In genomic region chr3:106913111-106913698, GRCh38 we compare ENCODE assay signal across 16 cellular contexts.
A peak's percentile ranks its signal among the peaks of the same experiment; 100 is the strongest.
DNase-seq lines count a peak whose midpoint lies in the region; TF ChIP-seq lines count a peak whose summit lies in the region.
"Had no signal": no experiment of that assay in that cellular context is flagged by ENCODE, and none has a peak within 500 bp of the region (broad histone marks: within the 10 kb centered on the region; RNA-seq: fewer than 3 reads in every experiment).

No MANE protein-coding gene starts in this region.

- no peaks in the 10 kb centered on the region for H3K36me3 ChIP-seq in HEK293 (ENCODE audit: control insufficient read depth in 2 of 2, insufficient read depth in 1 of 2, low read length in 2 of 2)
- H3K36me3 ChIP-seq: esophagus muscularis mucosa, prostate gland, tibial artery had no signal

- no peaks in the 10 kb centered on the region for H3K9me3 ChIP-seq in HEK293 (ENCODE audit: control insufficient read depth, insufficient read depth, low read depth, low read length)
- H3K9me3 ChIP-seq: esophagus muscularis mucosa, prostate gland, tibial artery had no signal

- H3K4me3 ChIP-seq in HEK293 (ENCODE audit: low read depth, low read length) (no peak overlapping the region), choroid plexus epithelial cell (ENCODE audit: low read depth, low read length) (no peak overlapping the region), skeletal muscle cell (ENCODE audit: low read depth, low read length) (no peak overlapping the region)
- H3K4me3 ChIP-seq: esophagus muscularis mucosa, prostate gland, tibial artery had no signal

- TF ChIP-seq CTCF in HEK293 (tag by site-specific recombination; IDR thresholded peaks at IDR 0.05) (no peak), choroid plexus epithelial cell (conservative IDR thresholded peaks at IDR 0.05; ENCODE audit: low read depth, low read length) (no peak)

- no peak overlapping the region for H3K27ac ChIP-seq in HEK293 (ENCODE audit: extremely low read depth, low read depth, low read length)
- H3K27ac ChIP-seq: esophagus muscularis mucosa, prostate gland, tibial artery had no signal

- DNase-seq in choroid plexus epithelial cell (ENCODE audit: low read depth), result peak; percentile 54
- peak; percentile 33 for DNase-seq in iPS-NIHi11 (ENCODE audit: low spot score)
- DNase-seq in skeletal muscle cell (ENCODE audit: low read depth), result peak; percentile 12
- DNase-seq in NCI-H526 treated with DMSO at 0.1 percent for 48 hours (lab: John Stamatoyannopoulos, UW), result no peak
- no peak for DNase-seq in amygdala (lab: John Stamatoyannopoulos, UW)
- DNase-seq in NCI-H187 treated with DMSO at 0.1 percent for 48 hours (lab: John Stamatoyannopoulos, UW), result no peak
- no peak for DNase-seq in LoVo (ENCODE audit: low spot score)
- DNase-seq: activated B cell treated with CpG ODN at 0.5 μM for 24 hours; activated CD8-positive, alpha-beta memory T cell treated with anti-CD3 and anti-CD28 coated beads, Interleukin-2, amount 50 U/mL, for 4 hours; activated naive CD4-positive, alpha-beta T cell treated with anti-CD3 and anti-CD28 coated beads, Interleukin-2, amount 10 ng/mL, durations not matched to agents 7 days and 5 days; hypothalamus; NCI-H1105; tibial artery had no signal

- CTCF ChIA-PET in HEK293 (lab: Yijun Ruan, JAX), result no interaction called here

- POLR2A ChIA-PET in HEK293 (lab: Yijun Ruan, JAX), result no interaction called here

- no peaks in the 10 kb centered on the region for H3K4me1 ChIP-seq in HEK293 (ENCODE audit: control insufficient read depth, insufficient read depth, low read length)
- H3K4me1 ChIP-seq: esophagus muscularis mucosa, prostate gland, tibial artery had no signal

TF ChIP-seq in HEK293, 187 proteins besides CTCF, POLR2A, EP300 and RAD21:
- TF ChIP-seq ZNF837 (tag by site-specific recombination; IDR thresholded peaks at IDR 0.05) (no peak), ZNF510 (tag by site-specific recombination; IDR thresholded peaks at IDR 0.05; ENCODE audit: insufficient replicate concordance) (no peak), ZNF202 (tag by site-specific recombination; IDR thresholded peaks at IDR 0.05; ENCODE audit: borderline replicate concordance) (no peak), ZNF473 (tag by site-specific recombination; IDR thresholded peaks at IDR 0.05) (no peak), ZFHX2 (tag by site-specific recombination; conservative IDR thresholded peaks at IDR 0.05) (peak; percentile 82), ZNF112 (tag by site-specific recombination; IDR thresholded peaks at IDR 0.05) (no peak), ZNF138 (tag by site-specific recombination; IDR thresholded peaks at IDR 0.05; ENCODE audit: borderline replicate concordance) (no peak), SP2 (tag by site-specific recombination; IDR thresholded peaks at IDR 0.05) (no peak), EGR2 (tag by site-specific recombination; IDR thresholded peaks at IDR 0.05; ENCODE audit: low read depth) (peak; percentile 81), OVOL3 (tag by site-specific recombination; IDR thresholded peaks at IDR 0.05) (no peak), ZNF121 (tag by site-specific recombination; IDR thresholded peaks at IDR 0.05) (no peak), ZNF654 (tag by site-specific recombination; IDR thresholded peaks at IDR 0.05; ENCODE audit: low read depth) (no peak), ZNF670 (tag by site-specific recombination; IDR thresholded peaks at IDR 0.05; ENCODE audit: low read depth) (no peak), SP3 (tag by site-specific recombination; IDR thresholded peaks at IDR 0.05) (no peak)
- TF ChIP-seq, protein P1, sequence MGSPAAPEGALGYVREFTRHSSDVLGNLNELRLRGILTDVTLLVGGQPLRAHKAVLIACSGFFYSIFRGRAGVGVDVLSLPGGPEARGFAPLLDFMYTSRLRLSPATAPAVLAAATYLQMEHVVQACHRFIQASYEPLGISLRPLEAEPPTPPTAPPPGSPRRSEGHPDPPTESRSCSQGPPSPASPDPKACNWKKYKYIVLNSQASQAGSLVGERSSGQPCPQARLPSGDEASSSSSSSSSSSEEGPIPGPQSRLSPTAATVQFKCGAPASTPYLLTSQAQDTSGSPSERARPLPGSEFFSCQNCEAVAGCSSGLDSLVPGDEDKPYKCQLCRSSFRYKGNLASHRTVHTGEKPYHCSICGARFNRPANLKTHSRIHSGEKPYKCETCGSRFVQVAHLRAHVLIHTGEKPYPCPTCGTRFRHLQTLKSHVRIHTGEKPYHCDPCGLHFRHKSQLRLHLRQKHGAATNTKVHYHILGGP (tag by site-specific recombination; IDR thresholded peaks at IDR 0.05), result no peak
- TF ChIP-seq, protein P2, sequence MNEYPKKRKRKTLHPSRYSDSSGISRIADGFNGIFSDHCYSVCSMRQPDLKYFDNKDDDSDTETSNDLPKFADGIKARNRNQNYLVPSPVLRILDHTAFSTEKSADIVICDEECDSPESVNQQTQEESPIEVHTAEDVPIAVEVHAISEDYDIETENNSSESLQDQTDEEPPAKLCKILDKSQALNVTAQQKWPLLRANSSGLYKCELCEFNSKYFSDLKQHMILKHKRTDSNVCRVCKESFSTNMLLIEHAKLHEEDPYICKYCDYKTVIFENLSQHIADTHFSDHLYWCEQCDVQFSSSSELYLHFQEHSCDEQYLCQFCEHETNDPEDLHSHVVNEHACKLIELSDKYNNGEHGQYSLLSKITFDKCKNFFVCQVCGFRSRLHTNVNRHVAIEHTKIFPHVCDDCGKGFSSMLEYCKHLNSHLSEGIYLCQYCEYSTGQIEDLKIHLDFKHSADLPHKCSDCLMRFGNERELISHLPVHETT (tag by site-specific recombination; IDR thresholded peaks at IDR 0.05), result no peak

Comparison
In these comparisons a context has a peak if more than half of its experiments do, and no peak if none do; other contexts are left out.
1. DNase-seq: peak in choroid plexus epithelial cell (single experiment), iPS-NIHi11 (single experiment) and skeletal muscle cell (single experiment); none in NCI-H526 treated with DMSO at 0.1 percent for 48 hours (single experiment), amygdala (0 of 56), NCI-H187 treated with DMSO at 0.1 percent for 48 hours (single experiment) and LoVo (single experiment).